Comparison of ENCODE assay signal across 11 cellular contexts in the genomic region with DNA sequence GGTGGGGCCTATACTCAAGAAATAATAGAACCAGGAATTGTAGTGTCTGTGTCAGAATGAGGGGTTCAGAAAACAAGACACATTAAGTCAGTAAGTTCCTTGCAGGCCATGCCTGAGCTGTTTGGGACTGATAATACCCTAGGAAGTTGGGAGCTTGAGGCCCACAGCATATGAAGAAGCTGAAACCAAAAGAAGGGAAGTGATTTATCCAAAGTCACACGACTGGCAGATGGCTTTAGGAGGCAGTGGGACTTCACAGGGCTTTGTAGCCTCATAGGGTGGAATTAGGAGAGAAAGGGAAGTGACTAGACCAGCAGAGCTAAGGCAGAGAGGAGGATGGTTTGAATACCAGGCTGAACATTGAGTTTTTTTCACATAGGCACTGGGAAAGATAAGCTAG. TPM values are rescaled to one million over a fixed set of nuclear protein-coding genes. Genes with fewer than 3 reads are reported as not detected.
DNase-seq lines count a peak whose midpoint lies in the region; TF ChIP-seq lines count a peak whose summit lies in the region.
"Had no signal": no experiment of that assay in that cellular context is flagged by ENCODE, and none has a peak within 500 bp of the region (broad histone marks: within the 10 kb centered on the region; RNA-seq: fewer than 3 reads in every experiment).

No MANE protein-coding gene starts in this region.

- TF ChIP-seq CTCF in endothelial cell (IDR thresholded peaks at IDR 0.05; ENCODE audit: unreplicated experiment): no peak
- no peak for TF ChIP-seq CTCF in BE2C (IDR thresholded peaks at IDR 0.05; ENCODE audit: low read depth, low read length)

- H3K36me3 ChIP-seq in BE2C: peaks cover 6% of the 10 kb centered on the region

- H3K36me3 Mint-ChIP-seq in endothelial cell (ENCODE audit: low read depth, unreplicated experiment): peaks cover 55% of the 10 kb centered on the region

- no peaks in the 10 kb centered on the region for H3K27me3 ChIP-seq in BE2C

- H3K4me1 Mint-ChIP-seq in endothelial cell (ENCODE audit: unreplicated experiment): peaks cover 70% of the 10 kb centered on the region

- H3K9me3 ChIP-seq in BE2C: no peaks in the 10 kb centered on the region

- H3K27me3 Mint-ChIP-seq in endothelial cell (ENCODE audit: unreplicated experiment): peaks cover 20% of the 10 kb centered on the region

- peak overlapping the region; percentile 70 for H3K4me3 Mint-ChIP-seq in endothelial cell (ENCODE audit: unreplicated experiment)

- no peak overlapping the region for H3K4me3 ChIP-seq in BE2C (ENCODE audit: low read depth, low read length)

- H3K27ac Mint-ChIP-seq in endothelial cell (ENCODE audit: unreplicated experiment): peak overlapping the region; percentile 68

- DNase-seq in NCI-H1694 treated with DMSO at 0.1 percent for 48 hours (lab: John Stamatoyannopoulos, UW) (peak; percentile 52), NCI-H1694 (lab: John Stamatoyannopoulos, UW) (no peak), NCI-H82 treated with DMSO at 0.1 percent for 48 hours (lab: John Stamatoyannopoulos, UW; ENCODE audit: unreplicated experiment) (peak; percentile 24), endothelial cell (ENCODE audit: low spot score) (no peak), pons (ENCODE audit: low spot score) (peak; percentile 68), BE2C (no peak), nucleus accumbens (lab: John Stamatoyannopoulos, UW) (no peak)
- no peak for DNase-seq in effector CD4-positive, alpha-beta T cell
- DNase-seq: DND-41, hippocampal formation, T-helper 9 cell had no signal

- no peaks in the 10 kb centered on the region for H3K9me3 Mint-ChIP-seq in endothelial cell (ENCODE audit: unreplicated experiment)

- peaks cover 12% of the 10 kb centered on the region for H3K4me1 ChIP-seq in BE2C

RNA-seq across cellular contexts. Expression of a gene that starts 56.6 kb away (rescaled TPM):
- total RNA-seq in endothelial cell (ENCODE audit: unreplicated experiment): 241 TPM
- polyA plus RNA-seq in BE2C (2012; ENCODE audit: insufficient read depth, insufficient read length, low read depth): 340 TPM

Comparison
In these comparisons a context has a peak if more than half of its experiments do, and no peak if none do; other contexts are left out.
1. DNase-seq: peak in NCI-H1694 treated with DMSO at 0.1 percent for 48 hours (single experiment), NCI-H82 treated with DMSO at 0.1 percent for 48 hours (single experiment) and pons (single experiment); none in NCI-H1694 (single experiment), endothelial cell (single experiment), BE2C (single experiment), effector CD4-positive, alpha-beta T cell (single experiment) and nucleus accumbens (0 of 56).